8 cellular contexts compared by ENCODE assay signal in genomic region chr2:84459028-84459943, GRCh38. TPM values are rescaled to one million over a fixed set of nuclear protein-coding genes. Genes with fewer than 3 reads are reported as not detected.
DNase-seq lines count a peak whose midpoint lies in the region; ATAC-seq, FAIRE-seq and TF ChIP-seq lines count a peak whose summit lies in the region.

Gene SUCLG1, minus strand, starts transcription at chr2:84459280. Its CDS starts 11 bp downstream, at chr2:84459269.

- no peaks in the 10 kb centered on the region for H3K9me3 ChIP-seq in kidney (ENCODE audit: control insufficient read depth in 1 of 2, low read length in 2 of 2)

- H3K36me3 ChIP-seq in kidney (ENCODE audit: control insufficient read depth in 1 of 2, insufficient read depth in 2 of 2, low read length in 2 of 2) = no peaks in the 10 kb centered on the region

- TF ChIP-seq CTCF in kidney (IDR thresholded peaks at IDR 0.05; ENCODE audit: borderline replicate concordance, extremely low read depth, insufficient read depth) = no peak

- intact Hi-C loops in kidney (cut with DNase I) = no loop called here

- peak; percentile 97 for ATAC-seq in HG03432 (IDR thresholded peaks at IDR 0.05; ENCODE audit: unreplicated experiment)

- H3K4me1 ChIP-seq in kidney (ENCODE audit: control insufficient read depth in 1 of 2, insufficient read depth in 1 of 2, low read depth in 1 of 2, low read length in 2 of 2) = peaks cover 4 to 13% of the 10 kb centered on the region in 2 donors

- peak within 1 kb of the TSS; percentile 92 to 97 for H3K4me3 ChIP-seq in kidney (ENCODE audit: low read length in 2 of 2)

- DNase-seq in AG20443 (ENCODE audit: low spot score) (peak; percentile 95), NCI-H510A (lab: John Stamatoyannopoulos, UW) (peak; percentile 74), cerebellum (ENCODE audit: low spot score) (peak; percentile 89), kidney (peak; percentile 94)
- peak; percentile 79 for DNase-seq in activated CD4-positive, alpha-beta T cell treated with anti-CD3 and anti-CD28 coated beads for 1 hour
- DNase-seq in stimulated activated CD4-positive, alpha-beta T cell treated with anti-CD3 and anti-CD28 coated beads, Interleukin-15, amount 100 ng/mL, for 48 hours (ENCODE audit: low read depth in 2 of 2) = peak; percentile 75 to 77

- peak; percentile 74 for TF ChIP-seq POLR2A in GM19099 (IDR thresholded peaks at IDR 0.05; ENCODE audit: extremely low read depth, insufficient read length, low read depth)

- H3K27ac ChIP-seq in kidney (ENCODE audit: low read depth in 2 of 2, low read length in 2 of 2) = peak within 1 kb of the TSS; percentile 87 to 97

- no peak for FAIRE-seq in kidney (lab: Jason Lieb, UNC)

- H3K9ac ChIP-seq in kidney (ENCODE audit: low read length in 2 of 2) = peak within 1 kb of the TSS; percentile 91 to 94

RNA-seq across cellular contexts. Expression of gene SUCLG1, which starts in this region (rescaled TPM):
- total RNA-seq in cerebellum = 68.2 TPM
- total RNA-seq in kidney = 89.6 TPM
- polyA plus RNA-seq in kidney (ENCODE audit: insufficient read depth, low read depth, low replicate concordance) = 789 TPM

Comparison
In these comparisons a context has a peak if more than half of its experiments do, and no peak if none do; other contexts are left out.
1. Peak in every context shown above with its lines: DNase-seq, ATAC-seq, H3K4me3 ChIP-seq and H3K27ac ChIP-seq.